In genomic region chr10:6045600-6046457, GRCh38 we compare ENCODE assay signal across 19 cellular contexts. TPM values are rescaled to one million over a fixed set of nuclear protein-coding genes. Genes with fewer than 3 reads are reported as not detected.
A peak's percentile ranks its signal among the peaks of the same experiment; 100 is the strongest.
DNase-seq lines count a peak whose midpoint lies in the region; ATAC-seq and TF ChIP-seq lines count a peak whose summit lies in the region.
"Had no signal": no experiment of that assay in that cellular context is flagged by ENCODE, and none has a peak within 500 bp of the region (broad histone marks: within the 10 kb centered on the region; RNA-seq: fewer than 3 reads in every experiment).

No MANE protein-coding gene starts in this region.

- no peak overlapping the region for H3K9ac ChIP-seq in endodermal cell (ENCODE audit: extremely low read depth, low read length, poor library complexity, severe bottlenecking)

- no peak overlapping the region for H3K27ac ChIP-seq in endodermal cell (ENCODE audit: low read depth, low read length)
- H3K27ac ChIP-seq: breast epithelium, ovary, transverse colon had no signal

- peak; percentile 19 for ATAC-seq in activated CD8-positive, alpha-beta T cell treated with anti-CD3 and anti-CD28 coated beads for 36 hours
- ATAC-seq in HG02852 (IDR thresholded peaks at IDR 0.05; ENCODE audit: unreplicated experiment) = no peak

- CTCF ChIA-PET in activated CD8-positive, alpha-beta T cell treated with anti-CD3 and anti-CD28 coated beads for 36 hours (lab: Charles Lee) = interaction anchor here (0.8 to 2.7 kb wide), 10 partner anchors 24 to 51 kb away, joined by 3 to 10 read pairs (median 4); no protein-coding TSS in a partner anchor

- peak overlapping the region; percentile 83 for H3K27ac Mint-ChIP-seq in activated naive CD4-positive, alpha-beta T cell treated with anti-CD3 and anti-CD28 coated beads, Interleukin-2, amount 50 U/mL, for 24 hours
- H3K27ac Mint-ChIP-seq in activated CD8-positive, alpha-beta T cell treated with anti-CD3 and anti-CD28 coated beads for 36 hours = peak overlapping the region; percentile 97
- H3K27ac Mint-ChIP-seq in endodermal cell (no peak overlapping the region), type B pancreatic cell (no peak overlapping the region)

- H3K4me3 Mint-ChIP-seq in activated naive CD4-positive, alpha-beta T cell treated with anti-CD3 and anti-CD28 coated beads, Interleukin-2, amount 50 U/mL, for 24 hours = peak overlapping the region; percentile 65
- peak overlapping the region; percentile 65 for H3K4me3 Mint-ChIP-seq in activated CD8-positive, alpha-beta T cell treated with anti-CD3 and anti-CD28 coated beads for 36 hours
- H3K4me3 Mint-ChIP-seq in endodermal cell (no peak overlapping the region), type B pancreatic cell (no peak overlapping the region)
- H3K4me3 Mint-ChIP-seq: immature natural killer cell had no signal

- H3K36me3 ChIP-seq in endodermal cell (ENCODE audit: control insufficient read depth, insufficient read depth, low read length) = no peaks in the 10 kb centered on the region
- H3K36me3 ChIP-seq: breast epithelium, ovary, transverse colon had no signal

- no peak for TF ChIP-seq CTCF in activated CD8-positive, alpha-beta T cell treated with anti-CD3 and anti-CD28 coated beads for 36 hours (IDR thresholded peaks at IDR 0.05)
- TF ChIP-seq CTCF in endodermal cell (conservative IDR thresholded peaks at IDR 0.05) (no peak), type B pancreatic cell (conservative IDR thresholded peaks at IDR 0.05) (no peak)

- no peaks in the 10 kb centered on the region for H3K27me3 ChIP-seq in endodermal cell (ENCODE audit: control insufficient read depth, insufficient read depth, low read length, poor library complexity, severe bottlenecking)
- H3K27me3 ChIP-seq: breast epithelium, ovary, transverse colon had no signal

- POLR2A ChIA-PET in activated CD8-positive, alpha-beta T cell treated with anti-CD3 and anti-CD28 coated beads for 36 hours (lab: Charles Lee) = interaction anchor here (0.7 to 17.2 kb wide), 9 partner anchors 8 to 370 kb away, joined by 3 to 846 read pairs (median 4); partner anchors contain the start of gene IL2RA

- no peaks in the 10 kb centered on the region for H3K9me3 Mint-ChIP-seq in activated naive CD4-positive, alpha-beta T cell treated with anti-CD3 and anti-CD28 coated beads, Interleukin-2, amount 50 U/mL, for 24 hours
- H3K9me3 Mint-ChIP-seq in activated CD8-positive, alpha-beta T cell treated with anti-CD3 and anti-CD28 coated beads for 36 hours = no peaks in the 10 kb centered on the region
- H3K9me3 Mint-ChIP-seq in endodermal cell = no peaks in the 10 kb centered on the region
- H3K9me3 Mint-ChIP-seq in type B pancreatic cell = no peaks in the 10 kb centered on the region
- H3K9me3 Mint-ChIP-seq: immature natural killer cell had no signal

- no peak overlapping the region for H3K4me3 ChIP-seq in endodermal cell (ENCODE audit: low read length)
- H3K4me3 ChIP-seq: breast epithelium, ovary, transverse colon had no signal

- no peaks in the 10 kb centered on the region for H3K27me3 Mint-ChIP-seq in activated naive CD4-positive, alpha-beta T cell treated with anti-CD3 and anti-CD28 coated beads, Interleukin-2, amount 50 U/mL, for 24 hours
- no peaks in the 10 kb centered on the region for H3K27me3 Mint-ChIP-seq in activated CD8-positive, alpha-beta T cell treated with anti-CD3 and anti-CD28 coated beads for 36 hours
- H3K27me3 Mint-ChIP-seq in endodermal cell (ENCODE audit: insufficient read depth) (peaks cover 2% of the 10 kb centered on the region), type B pancreatic cell (peaks cover 55% of the 10 kb centered on the region)

- H3K36me3 Mint-ChIP-seq in activated naive CD4-positive, alpha-beta T cell treated with anti-CD3 and anti-CD28 coated beads, Interleukin-2, amount 50 U/mL, for 24 hours = peaks cover 37% of the 10 kb centered on the region
- H3K36me3 Mint-ChIP-seq in activated CD8-positive, alpha-beta T cell treated with anti-CD3 and anti-CD28 coated beads for 36 hours (ENCODE audit: low read depth) = peaks cover 92% of the 10 kb centered on the region
- H3K36me3 Mint-ChIP-seq in endodermal cell (ENCODE audit: low read depth) = no peaks in the 10 kb centered on the region
- no peaks in the 10 kb centered on the region for H3K36me3 Mint-ChIP-seq in type B pancreatic cell

- H3K9me3 ChIP-seq in endodermal cell (ENCODE audit: control insufficient read depth, low read length) = no peaks in the 10 kb centered on the region
- H3K9me3 ChIP-seq: breast epithelium, ovary, transverse colon had no signal

- peaks cover 85% of the 10 kb centered on the region for H3K4me1 Mint-ChIP-seq in activated naive CD4-positive, alpha-beta T cell treated with anti-CD3 and anti-CD28 coated beads, Interleukin-2, amount 50 U/mL, for 24 hours
- H3K4me1 Mint-ChIP-seq in activated CD8-positive, alpha-beta T cell treated with anti-CD3 and anti-CD28 coated beads for 36 hours (ENCODE audit: low read depth) = peaks cover 91% of the 10 kb centered on the region
- H3K4me1 Mint-ChIP-seq in endodermal cell = peaks cover 3% of the 10 kb centered on the region
- H3K4me1 Mint-ChIP-seq in type B pancreatic cell (ENCODE audit: unreplicated experiment) = no peaks in the 10 kb centered on the region

- 78 to 94% methylated on average over 5 to 9 of the region's 9 CpGs for WGBS in endodermal cell (ENCODE audit: insufficient coverage in 1 of 2, insufficient read length in 1 of 2), 2 experiments

- no peaks in the 10 kb centered on the region for H3K4me1 ChIP-seq in endodermal cell (ENCODE audit: control insufficient read depth, insufficient read depth, low read length)

- intact Hi-C loops in activated CD8-positive, alpha-beta T cell treated with anti-CD3 and anti-CD28 coated beads for 36 hours (cut with micrococcal nuclease) = loop anchor here (2.0 to 5.0 kb wide), 2 partner anchors 31 to 69 kb away; partner anchors contain the start of gene IL15RA

- DNase-seq in activated naive CD4-positive, alpha-beta T cell (lab: John Stamatoyannopoulos, UW) = no peak
- peak; percentile 47 for DNase-seq in activated CD8-positive, alpha-beta T cell treated with anti-CD3 and anti-CD28 coated beads for 36 hours
- DNase-seq in endodermal cell (peak; percentile 23), type B pancreatic cell (ENCODE audit: extremely low spot score, unreplicated experiment) (peak; percentile 37), DMS153 treated with DMSO at 0.1 percent for 48 hours (lab: John Stamatoyannopoulos, UW; ENCODE audit: unreplicated experiment) (no peak), DMS53 (lab: John Stamatoyannopoulos, UW) (no peak)
- DNase-seq: DMS79 treated with DMSO at 0.1 percent for 48 hours, immature natural killer cell, NCI-H2081 treated with DMSO at 0.1 percent for 48 hours, NCI-H82, ovary, transverse colon had no signal

RNA-seq across cellular contexts. Expression of gene IL2RA, which starts 16.3 kb away (rescaled TPM):
- total RNA-seq in activated CD8-positive, alpha-beta T cell treated with anti-CD3 and anti-CD28 coated beads for 36 hours = 100 to 1,000 TPM; 868 to 874 TPM
- not detected for total RNA-seq in endodermal cell
- not detected for polyA plus RNA-seq in endodermal cell (2013, experiment 1 of 2)
- polyA plus RNA-seq in endodermal cell (2013, experiment 2 of 2) = not detected
- total RNA-seq in type B pancreatic cell (ENCODE audit: low replicate concordance) = not detected in 2 replicates
- total RNA-seq: endothelial cell of umbilical vein, glomerular endothelial cell, HT1080, M059J had no signal
- polyA plus RNA-seq: endothelial cell of umbilical vein had no signal

RNA-seq across cellular contexts. Expression of gene RBM17, which starts 43.0 kb away (rescaled TPM):
- 100 to 1,000 TPM; 284 to 285 TPM for total RNA-seq in activated CD8-positive, alpha-beta T cell treated with anti-CD3 and anti-CD28 coated beads for 36 hours
- total RNA-seq in endodermal cell (100 to 1,000 TPM; 123 to 139 TPM), type B pancreatic cell (ENCODE audit: low replicate concordance) (92.1 and 105 TPM in 2 replicates)
- 93.5 TPM for polyA plus RNA-seq in endodermal cell (2013, experiment 1 of 2)
- 77.6 TPM for polyA plus RNA-seq in endodermal cell (2013, experiment 2 of 2)

Comparison
In these comparisons a context has a peak if more than half of its experiments do, and no peak if none do; other contexts are left out.
1. H3K27ac Mint-ChIP-seq: peak in activated naive CD4-positive, alpha-beta T cell treated with anti-CD3 and anti-CD28 coated beads, Interleukin-2, amount 50 U/mL, for 24 hours (single experiment) and activated CD8-positive, alpha-beta T cell treated with anti-CD3 and anti-CD28 coated beads for 36 hours (single experiment); none in endodermal cell (single experiment) and type B pancreatic cell (single experiment).
2. H3K4me3 Mint-ChIP-seq: peak in activated naive CD4-positive, alpha-beta T cell treated with anti-CD3 and anti-CD28 coated beads, Interleukin-2, amount 50 U/mL, for 24 hours (single experiment) and activated CD8-positive, alpha-beta T cell treated with anti-CD3 and anti-CD28 coated beads for 36 hours (single experiment); none in endodermal cell (single experiment) and type B pancreatic cell (single experiment).
3. DNase-seq: peak in activated CD8-positive, alpha-beta T cell treated with anti-CD3 and anti-CD28 coated beads for 36 hours (single experiment), endodermal cell (single experiment) and type B pancreatic cell (single experiment); none in activated naive CD4-positive, alpha-beta T cell (0 of 4), DMS153 treated with DMSO at 0.1 percent for 48 hours (single experiment) and DMS53 (single experiment).
4. RNA of gene IL2RA, which starts 16.3 kb away (total RNA-seq): 868 to 874 TPM in activated CD8-positive, alpha-beta T cell treated with anti-CD3 and anti-CD28 coated beads for 36 hours; not detected in endodermal cell and not detected in type B pancreatic cell; every median in the first group is over 100 times any median in the second.